Comparison of ENCODE assay signal across 23 cellular contexts in genomic region chr3:185067173-185067572, GRCh38.
A peak's percentile ranks its signal among the peaks of the same experiment; 100 is the strongest.
DNase-seq lines count a peak whose midpoint lies in the region; ATAC-seq, FAIRE-seq and TF ChIP-seq lines count a peak whose summit lies in the region.
"Had no signal": no experiment of that assay in that cellular context is flagged by ENCODE, and none has a peak within 500 bp of the region (broad histone marks: within the 10 kb centered on the region; RNA-seq: fewer than 3 reads in every experiment).

No MANE protein-coding gene starts in this region.

- no peaks in the 10 kb centered on the region for H3K23me2 ChIP-seq in H1 (ENCODE audit: low read depth, low read length)

- H4K91ac ChIP-seq in H1 (replicated peaks; ENCODE audit: insufficient read length, low read length) = no peak overlapping the region

- H2BK5ac ChIP-seq in H1 (ENCODE audit: low read depth, low read length) = no peak overlapping the region

- intact Hi-C loops in MCF 10A (cut with micrococcal nuclease) = no loop called here
- intact Hi-C loops in mammary epithelial cell (cut with micrococcal nuclease) = no loop called here
- intact Hi-C loops in esophagus muscularis mucosa (cut with DNase I) = no loop called here

- peak; percentile 13 for DNase-seq in MCF 10A (ENCODE audit: unreplicated experiment)
- no peak for DNase-seq in mammary epithelial cell
- peak; percentile 79 for DNase-seq in ELF-1 (ENCODE audit: low read depth, low spot score)
- peak in 1 of 2 experiments; percentile 29 for DNase-seq in H1 (ENCODE audit: low read depth in 1 of 2, low spot score in 2 of 2)
- DNase-seq in esophagus muscularis mucosa (ENCODE audit: extremely low spot score) = peak; percentile 77
- no peak for DNase-seq in activated naive CD4-positive, alpha-beta T cell treated with Interleukin-2 at 50 U/mL for 16 hours
- DNase-seq in T-helper 1 cell = no peak
- DNase-seq: 8988T; ACHN; C1 segment of cervical spinal cord; Calu3; CD4-positive, alpha-beta memory T cell; COR-L47; DMS53; DMS79 treated with DMSO at 0.1 percent for 48 hours; HFFc6 had no signal

- H4K8ac ChIP-seq in H1 (ENCODE audit: extremely low read depth, insufficient read depth, low read length) = no peak overlapping the region

- H2BK15ac ChIP-seq in H1 (ENCODE audit: low read length) = no peak overlapping the region

- H3K36me3 ChIP-seq in mammary epithelial cell (ENCODE audit: insufficient read depth, low read length) = no peaks in the 10 kb centered on the region
- H3K36me3 ChIP-seq in H1 (ENCODE audit: control insufficient read depth in 2 of 4, insufficient read depth in 4 of 4, low read length in 3 of 4) = no peaks in the 10 kb centered on the region
- H3K36me3 ChIP-seq in esophagus muscularis mucosa = no peaks in the 10 kb centered on the region
- H3K36me3 ChIP-seq: HAP-1 had no signal

- in situ Hi-C loops in mammary epithelial cell (cut with MboI; ENCODE audit: low sequenced_read_pairs in 2 of 2) = no loop called here

- H3K56ac ChIP-seq in H1 (replicated peaks; ENCODE audit: insufficient read length, low read depth, low read length) = no peak overlapping the region

- dilution Hi-C loops in mammary epithelial cell (cut with HindIII; ENCODE audit: low sequenced_read_pairs) = no loop called here

- TF ChIP-seq POLR2A in H1 (IDR thresholded peaks at IDR 0.05; ENCODE audit: control extremely low read depth in 1 of 2, low read depth in 2 of 2, low read length in 2 of 2) (no peak), esophagus muscularis mucosa (IDR thresholded peaks at IDR 0.05; ENCODE audit: low read depth) (no peak)

- no peaks in the 10 kb centered on the region for H3K79me1 ChIP-seq in H1 (ENCODE audit: low read depth, low read length)

- CTCF ChIA-PET in MCF 10A (lab: Yijun Ruan, JAX) (interaction anchor here (0.6 to 0.7 kb wide), 2 partner anchors 80 to 122 kb away, joined by 3 read pairs; no protein-coding TSS in a partner anchor), mammary epithelial cell (lab: Charles Lee; ENCODE audit: low non-redundant PET) (no interaction called here), H1 (lab: Charles Lee; ENCODE audit: partially characterized antibody) (interaction anchor here (1.2 to 10.4 kb wide), 5 partner anchors 10 to 203 kb away, joined by 3 to 97 read pairs (median 5); no protein-coding TSS in a partner anchor)

- BruUV-seq in MCF 10A (replicated peaks; lab: Mats Ljungman, UMichigan) = no TSS peak
- no TSS peak for BruUV-seq in mammary epithelial cell (replicated peaks; lab: Mats Ljungman, UMichigan)

- H2AFZ ChIP-seq in mammary epithelial cell (ENCODE audit: low read depth, low read length) (no peak overlapping the region), H1 (ENCODE audit: low read length) (no peak overlapping the region)
- H2AFZ ChIP-seq: GM23338 had no signal

- H3K4ac ChIP-seq in H1 (replicated peaks; ENCODE audit: insufficient read length, low read depth, low read length) = no peak overlapping the region

- H3K4me3 ChIP-seq in mammary epithelial cell (replicated peaks in 1 of 3; ENCODE audit: insufficient read depth in 1 of 3, low read depth in 2 of 3, low read length in 3 of 3) (no peak overlapping the region), H1 (ENCODE audit: extremely low read depth in 1 of 4, insufficient read depth in 2 of 4, low read depth in 3 of 4, low read length in 4 of 4) (no peak overlapping the region), esophagus muscularis mucosa (no peak overlapping the region)
- H3K4me3 ChIP-seq: A549, GM12878, GM23338, HAP-1 had no signal

- H2AK5ac ChIP-seq in H1 (ENCODE audit: low read depth, low read length) = no peak overlapping the region

- no peak overlapping the region for H3K18ac ChIP-seq in H1 (ENCODE audit: extremely low read depth, low read length)

- ATAC-seq in HG03196 (IDR thresholded peaks at IDR 0.05; ENCODE audit: unreplicated experiment) = no peak
- ATAC-seq: A549, GM12878, GM23338 had no signal

- WGBS in mammary epithelial cell (ENCODE audit: low coverage, missing lambda C conversion rate) = 59% methylated on average over 11 of the region's 11 CpGs
- WGBS in H1 (ENCODE audit: extremely low coverage in 1 of 2, insufficient coverage in 1 of 2, insufficient read length in 1 of 2, insufficient replicate concordance in 2 of 2, low coverage in 1 of 2, low lambda C conversion rate in 2 of 2, missing lambda C conversion rate in 1 of 2), 2 experiments = 92% methylated on average over 11 of the region's 11 CpGs; no CpG with 5 or more reads in 1 of the 2 experiments
- 88% methylated on average over 11 of the region's 11 CpGs for WGBS in esophagus muscularis mucosa

- no peaks in the 10 kb centered on the region for H3K36me3 Mint-ChIP-seq in MCF 10A (ENCODE audit: insufficient read depth, unreplicated experiment)
- H3K36me3 Mint-ChIP-seq: CD4-positive, alpha-beta memory T cell had no signal

- H3K4me1 Mint-ChIP-seq in MCF 10A (ENCODE audit: insufficient read depth, unreplicated experiment) = no peaks in the 10 kb centered on the region
- H3K4me1 Mint-ChIP-seq: CD4-positive, alpha-beta memory T cell had no signal

- no peaks in the 10 kb centered on the region for H3K9me3 ChIP-seq in mammary epithelial cell (replicated peaks; ENCODE audit: insufficient read depth, low read length)
- no peaks in the 10 kb centered on the region for H3K9me3 ChIP-seq in H1 (ENCODE audit: insufficient read depth in 2 of 2, low read depth in 1 of 2, low read length in 1 of 2)
- H3K9me3 ChIP-seq in esophagus muscularis mucosa = no peaks in the 10 kb centered on the region
- H3K9me3 ChIP-seq: A549, HAP-1 had no signal

- no peak overlapping the region for H3K4me2 ChIP-seq in mammary epithelial cell (ENCODE audit: insufficient read depth, low read depth, low read length)
- H3K4me2 ChIP-seq in H1 (ENCODE audit: insufficient read depth in 1 of 2, low read depth in 2 of 2, low read length in 2 of 2) = no peak overlapping the region
- H3K4me2 ChIP-seq: A549, GM23338 had no signal

- no peak for FAIRE-seq in H1 (lab: Jason Lieb, UNC)
- FAIRE-seq: A549, G401.6, GM12878, H54 had no signal

- TF ChIP-seq CTCF in MCF 10A (IDR thresholded peaks at IDR 0.05; ENCODE audit: unreplicated experiment) (no peak), mammary epithelial cell (conservative IDR thresholded peaks at IDR 0.05 in 1 of 2, IDR thresholded peaks at IDR 0.05 in 1 of 2; ENCODE audit: extremely low read depth in 1 of 2, insufficient read depth in 1 of 2, low read depth in 1 of 2, low read length in 2 of 2) (no peak), H1 (IDR thresholded peaks at IDR 0.05; ENCODE audit: control extremely low read depth in 1 of 3, insufficient read depth in 1 of 3, low read depth in 1 of 3, low read length in 3 of 3) (no peak), esophagus muscularis mucosa (IDR thresholded peaks at IDR 0.05) (no peak)

- no peak overlapping the region for H3K4me3 Mint-ChIP-seq in MCF 10A (ENCODE audit: unreplicated experiment)
- H3K4me3 Mint-ChIP-seq: CD4-positive, alpha-beta memory T cell; GM23338; HFFc6 had no signal

- no peak overlapping the region for H2BK12ac ChIP-seq in H1 (ENCODE audit: low read depth, low read length)

- no peak overlapping the region for H3K27ac ChIP-seq in mammary epithelial cell (ENCODE audit: insufficient read depth, low read depth, low read length)
- H3K27ac ChIP-seq in H1 (ENCODE audit: low read depth, low read length) = no peak overlapping the region
- no peak overlapping the region for H3K27ac ChIP-seq in esophagus muscularis mucosa (replicated peaks in 1 of 4)
- H3K27ac ChIP-seq: A549 had no signal

- no peak overlapping the region for H2BK120ac ChIP-seq in H1 (replicated peaks; ENCODE audit: low read depth, low read length)

- no peaks in the 10 kb centered on the region for H3K79me2 ChIP-seq in mammary epithelial cell (ENCODE audit: insufficient read depth, low read length)
- no peaks in the 10 kb centered on the region for H3K79me2 ChIP-seq in H1 (ENCODE audit: control insufficient read depth in 1 of 2, insufficient read depth in 2 of 2, low read length in 2 of 2)

- H3K27me3 Mint-ChIP-seq in MCF 10A (ENCODE audit: insufficient read depth, unreplicated experiment) = no peaks in the 10 kb centered on the region

- POLR2A ChIA-PET in MCF 10A (lab: Yijun Ruan, JAX) (interaction anchor here (0.8 kb wide), 1 partner anchor 11 kb away, joined by 3 read pairs; no protein-coding TSS in a partner anchor), H1 (lab: Charles Lee; ENCODE audit: partially characterized antibody) (interaction anchor here (0.6 kb wide), 1 partner anchor 8 kb away, joined by 3 read pairs; no protein-coding TSS in a partner anchor)

- H3K27me3 ChIP-seq in mammary epithelial cell (ENCODE audit: insufficient read depth, low read length) (no peaks in the 10 kb centered on the region), H1 (replicated peaks in 1 of 4; ENCODE audit: control insufficient read depth in 3 of 4, extremely low read depth in 1 of 4, insufficient read depth in 3 of 4, low read length in 3 of 4) (no peaks in the 10 kb centered on the region), esophagus muscularis mucosa (no peaks in the 10 kb centered on the region)

- H4K5ac ChIP-seq in H1 (ENCODE audit: insufficient read length, low read depth, low read length) = no peak overlapping the region

- no peaks in the 10 kb centered on the region for H3K9me3 Mint-ChIP-seq in MCF 10A (ENCODE audit: unreplicated experiment)
- H3K9me3 Mint-ChIP-seq: GM23338, HFFc6 had no signal

- H3K4me1 ChIP-seq in mammary epithelial cell (ENCODE audit: insufficient read depth, low read length) (no peaks in the 10 kb centered on the region), H1 (replicated peaks in 1 of 4; ENCODE audit: control insufficient read depth in 3 of 4, insufficient read depth in 4 of 4, low read length in 3 of 4) (peaks cover 0 to 12% (median 6%) of the 10 kb centered on the region in 4 experiments; a peak in 6 of 7 replicates), esophagus muscularis mucosa (no peaks in the 10 kb centered on the region)
- H3K4me1 ChIP-seq: A549, HAP-1 had no signal

- H4K20me1 ChIP-seq in mammary epithelial cell (ENCODE audit: insufficient read depth, low read length) (no peaks in the 10 kb centered on the region), H1 (replicated peaks in 1 of 2; ENCODE audit: control insufficient read depth in 1 of 2, insufficient read depth in 2 of 2, low read length in 2 of 2) (no peaks in the 10 kb centered on the region)

- no peak overlapping the region for H2BK20ac ChIP-seq in H1 (ENCODE audit: low read length)

- no peak overlapping the region for H3K9ac ChIP-seq in mammary epithelial cell (ENCODE audit: insufficient read depth, low read length)
- no peak overlapping the region for H3K9ac ChIP-seq in H1 (replicated peaks in 1 of 4; ENCODE audit: extremely low read depth in 1 of 4, low read depth in 3 of 4, low read length in 3 of 4)

- H3K23ac ChIP-seq in H1 (ENCODE audit: insufficient read length) = no peak overlapping the region

- no peak for TF ChIP-seq RAD21 in H1 (IDR thresholded peaks at IDR 0.05 in 1 of 2, conservative IDR thresholded peaks at IDR 0.05 in 1 of 2; ENCODE audit: low read depth in 2 of 2, low read length in 2 of 2)

- H3K14ac ChIP-seq in H1 (ENCODE audit: insufficient read length) = no peak overlapping the region

- H3K27ac Mint-ChIP-seq in MCF 10A (ENCODE audit: low read depth, unreplicated experiment) = no peak overlapping the region
- H3K27ac Mint-ChIP-seq: CD4-positive, alpha-beta memory T cell; GM23338; HFFc6 had no signal

- no peak for TF ChIP-seq EP300 in H1 (IDR thresholded peaks at IDR 0.05; ENCODE audit: borderline replicate concordance in 1 of 2, low read depth in 2 of 2, low read length in 2 of 2)
- no peak for TF ChIP-seq EP300 in esophagus muscularis mucosa (IDR thresholded peaks at IDR 0.05)

Comparison
In these comparisons a context has a peak if more than half of its experiments do, and no peak if none do; other contexts are left out.
1. DNase-seq: peak in MCF 10A (single experiment), ELF-1 (single experiment) and esophagus muscularis mucosa (single experiment); none in mammary epithelial cell (single experiment), activated naive CD4-positive, alpha-beta T cell treated with Interleukin-2 at 50 U/mL for 16 hours (single experiment) and T-helper 1 cell (0 of 5).